Comparison of ENCODE assay signal across 14 cellular contexts in genomic region chr17:55157165-55157564, GRCh38.
A peak's percentile ranks its signal among the peaks of the same experiment; 100 is the strongest.
DNase-seq lines count a peak whose midpoint lies in the region; ATAC-seq and TF ChIP-seq lines count a peak whose summit lies in the region.
"Had no signal": no experiment of that assay in that cellular context is flagged by ENCODE, and none has a peak within 500 bp of the region (broad histone marks: within the 10 kb centered on the region; RNA-seq: fewer than 3 reads in every experiment).

No MANE protein-coding gene starts in this region.

- POLR2A ChIA-PET in HCT116 (lab: Charles Lee) = no interaction called here

- H3K4me3 ChIP-seq in HCT116 (replicated peaks in 1 of 2; ENCODE audit: low read depth in 1 of 2, low read length in 2 of 2) = no peak overlapping the region
- H3K4me3 ChIP-seq in epithelial cell of esophagus (ENCODE audit: low read length) = no peak overlapping the region
- H3K4me3 ChIP-seq in parathyroid adenoma (ENCODE audit: low read depth, low read length) = no peak overlapping the region
- no peak overlapping the region for H3K4me3 ChIP-seq in sigmoid colon
- no peak overlapping the region for H3K4me3 ChIP-seq in MM.1S (ENCODE audit: low read length)
- H3K4me3 ChIP-seq: colonic mucosa, prostate gland had no signal

- H2AFZ ChIP-seq in HCT116 (ENCODE audit: low read depth, low read length, poor library complexity, severe bottlenecking) (no peak overlapping the region), parathyroid adenoma (no peak overlapping the region), MM.1S (ENCODE audit: low read length) (no peak overlapping the region)

- CTCF ChIA-PET in HCT116 (lab: Charles Lee) = no interaction called here
- CTCF ChIA-PET in activated naive CD4-positive, alpha-beta T cell treated with anti-CD3 and anti-CD28 coated beads for 36 hours (lab: Charles Lee) = no interaction called here

- no peaks in the 10 kb centered on the region for H3K4me1 Mint-ChIP-seq in activated naive CD4-positive, alpha-beta T cell treated with anti-CD3 and anti-CD28 coated beads for 36 hours (ENCODE audit: low read depth)
- H3K4me1 Mint-ChIP-seq: activated CD4-positive, alpha-beta T cell treated with anti-CD3 and anti-CD28 coated beads for 36 hours had no signal

- peaks cover 2% of the 10 kb centered on the region for H3K36me3 Mint-ChIP-seq in activated naive CD4-positive, alpha-beta T cell treated with anti-CD3 and anti-CD28 coated beads for 36 hours (ENCODE audit: low read depth)

- no peak overlapping the region for H3K4me3 Mint-ChIP-seq in activated naive CD4-positive, alpha-beta T cell treated with anti-CD3 and anti-CD28 coated beads for 36 hours
- H3K4me3 Mint-ChIP-seq: activated CD4-positive, alpha-beta T cell treated with anti-CD3 and anti-CD28 coated beads for 36 hours had no signal

- H3K9ac ChIP-seq in HCT116 (ENCODE audit: low read length) = no peak overlapping the region
- H3K9ac ChIP-seq in parathyroid adenoma = no peak overlapping the region
- no peak overlapping the region for H3K9ac ChIP-seq in MM.1S (ENCODE audit: low read length)

- H3K27ac ChIP-seq in HCT116 (ENCODE audit: low read depth, low read length) (no peak overlapping the region), parathyroid adenoma (no peak overlapping the region), sigmoid colon (no peak overlapping the region), MM.1S (ENCODE audit: low read length) (no peak overlapping the region)
- H3K27ac ChIP-seq: colonic mucosa, prostate gland had no signal

- no peaks in the 10 kb centered on the region for H3K27me3 Mint-ChIP-seq in activated naive CD4-positive, alpha-beta T cell treated with anti-CD3 and anti-CD28 coated beads for 36 hours (ENCODE audit: low read depth)
- H3K27me3 Mint-ChIP-seq: activated CD4-positive, alpha-beta T cell treated with anti-CD3 and anti-CD28 coated beads for 36 hours had no signal

- no peak for TF ChIP-seq POLR2A in HCT116 (IDR thresholded peaks at IDR 0.05; ENCODE audit: borderline replicate concordance, extremely low read depth, insufficient read depth, insufficient read length)
- TF ChIP-seq POLR2A in sigmoid colon (IDR thresholded peaks at IDR 0.05) = no peak

- no TSS peak for BruUV-seq in HCT116 (replicated peaks; lab: Mats Ljungman, UMichigan)

- ATAC-seq in HCT116 = no peak
- ATAC-seq: activated CD4-positive, alpha-beta T cell treated with anti-CD3 and anti-CD28 coated beads for 36 hours had no signal

- H3K36me3 ChIP-seq in HCT116 (ENCODE audit: control insufficient read depth in 1 of 2, insufficient read depth in 2 of 2, low read length in 2 of 2) = no peaks in the 10 kb centered on the region
- no peaks in the 10 kb centered on the region for H3K36me3 ChIP-seq in parathyroid adenoma (ENCODE audit: control insufficient read depth, insufficient read depth, low read length)
- H3K36me3 ChIP-seq in sigmoid colon = peaks cover 0 to 10% (median 0%) of the 10 kb centered on the region in 4 donors
- H3K36me3 ChIP-seq in MM.1S (replicated peaks; ENCODE audit: insufficient read depth, low read length) = no peaks in the 10 kb centered on the region
- H3K36me3 ChIP-seq: colonic mucosa, prostate gland had no signal

- intact Hi-C loops in HCT116 (cut with micrococcal nuclease) = no loop called here
- intact Hi-C loops in activated naive CD4-positive, alpha-beta T cell treated with anti-CD3 and anti-CD28 coated beads for 36 hours (cut with micrococcal nuclease) = no loop called here
- intact Hi-C loops in sigmoid colon (cut with DNase I) = no loop called here

- RAD21 ChIA-PET in HCT116 (lab: Charles Lee; ENCODE audit: low non-redundant PET in 1 of 2, low total read pairs in 2 of 2, uncharacterized antibody in 2 of 2, unreplicated experiment in 2 of 2) = no interaction called here

- peak overlapping the region; percentile 40 for H3K4me2 ChIP-seq in HCT116 (ENCODE audit: low read length)
- H3K4me2 ChIP-seq in parathyroid adenoma (ENCODE audit: low read length) = peak overlapping the region; percentile 42
- H3K4me2 ChIP-seq in MM.1S (ENCODE audit: low read depth, low read length) = no peak overlapping the region

- no peak for TF ChIP-seq EP300 in sigmoid colon (IDR thresholded peaks at IDR 0.05)

- H3K79me2 ChIP-seq in HCT116 (ENCODE audit: insufficient read depth, low read length) (no peaks in the 10 kb centered on the region), parathyroid adenoma (no peaks in the 10 kb centered on the region), MM.1S (ENCODE audit: low read length) (no peaks in the 10 kb centered on the region)

- no peak for TF ChIP-seq RAD21 in HCT116 (IDR thresholded peaks at IDR 0.05; ENCODE audit: low read depth)

- H3K4me1 ChIP-seq in HCT116 (ENCODE audit: control insufficient read depth in 1 of 2, insufficient read depth in 2 of 2, low read length in 2 of 2) = peaks cover 31 to 50% of the 10 kb centered on the region in 2 experiments
- peaks cover 8% of the 10 kb centered on the region for H3K4me1 ChIP-seq in parathyroid adenoma
- H3K4me1 ChIP-seq in sigmoid colon = peaks cover 0 to 8% (median 0%) of the 10 kb centered on the region in 4 donors
- no peaks in the 10 kb centered on the region for H3K4me1 ChIP-seq in MM.1S (ENCODE audit: low read length)
- H3K4me1 ChIP-seq: colonic mucosa, prostate gland had no signal

- H3K27me3 ChIP-seq in HCT116 (ENCODE audit: insufficient read depth, low read length) = no peaks in the 10 kb centered on the region
- H3K27me3 ChIP-seq in parathyroid adenoma (ENCODE audit: control insufficient read depth, insufficient read depth, low read length) = no peaks in the 10 kb centered on the region
- no peaks in the 10 kb centered on the region for H3K27me3 ChIP-seq in sigmoid colon
- H3K27me3 ChIP-seq in MM.1S (replicated peaks; ENCODE audit: insufficient read depth, low read length) = no peaks in the 10 kb centered on the region
- H3K27me3 ChIP-seq: colonic mucosa had no signal

- H3K9me3 ChIP-seq in HCT116 (ENCODE audit: control insufficient read depth in 1 of 2, insufficient read depth in 1 of 2, low read depth in 1 of 2, low read length in 2 of 2) = no peaks in the 10 kb centered on the region
- H3K9me3 ChIP-seq in parathyroid adenoma (ENCODE audit: control insufficient read depth, low read length) = no peaks in the 10 kb centered on the region
- no peaks in the 10 kb centered on the region for H3K9me3 ChIP-seq in sigmoid colon
- no peaks in the 10 kb centered on the region for H3K9me3 ChIP-seq in MM.1S (replicated peaks; ENCODE audit: insufficient read depth, low read length)
- H3K9me3 ChIP-seq: Caco-2, colonic mucosa, prostate gland had no signal

- DNase-seq in HCT116 (ENCODE audit: low read depth, low spot score) (no peak), NCI-H524 treated with DMSO at 0.1 percent for 48 hours (lab: John Stamatoyannopoulos, UW) (peak; percentile 22), epithelial cell of esophagus (ENCODE audit: low read depth) (peak; percentile 39), sigmoid colon (no peak), MM.1S (no peak)
- DNase-seq in activated naive CD4-positive, alpha-beta T cell treated with anti-CD3 and anti-CD28 coated beads for 36 hours = no peak
- DNase-seq: activated CD4-positive, alpha-beta T cell treated with anti-CD3 and anti-CD28 coated beads for 36 hours; activated effector memory CD4-positive, alpha-beta T cell treated with anti-CD3 and anti-CD28 coated beads, Interleukin-2, amount 50 U/mL, for 16 hours; Caco-2; colonic mucosa; KBM-7; NCI-H446 treated with DMSO at 0.1 percent for 48 hours had no signal

- TF ChIP-seq CTCF in HCT116 (IDR thresholded peaks at IDR 0.05 in 2 of 3, conservative IDR thresholded peaks at IDR 0.05 in 1 of 3; ENCODE audit: borderline replicate concordance in 1 of 3, insufficient read depth in 1 of 3, low read depth in 2 of 3, low read length in 2 of 3) = no peak
- TF ChIP-seq CTCF in epithelial cell of esophagus (IDR thresholded peaks at IDR 0.05; ENCODE audit: insufficient read depth, low read depth, low read length, missing control alignments) = no peak
- TF ChIP-seq CTCF in parathyroid adenoma (IDR thresholded peaks at IDR 0.05) = no peak
- no peak for TF ChIP-seq CTCF in sigmoid colon (IDR thresholded peaks at IDR 0.05)
- no peak for TF ChIP-seq CTCF in MM.1S (IDR thresholded peaks at IDR 0.05; ENCODE audit: low read length)

- no peak overlapping the region for H3K27ac Mint-ChIP-seq in activated naive CD4-positive, alpha-beta T cell treated with anti-CD3 and anti-CD28 coated beads for 36 hours
- H3K27ac Mint-ChIP-seq: activated CD4-positive, alpha-beta T cell treated with anti-CD3 and anti-CD28 coated beads for 36 hours had no signal

- H3K9me2 ChIP-seq in HCT116 (ENCODE audit: insufficient read depth) (no peaks in the 10 kb centered on the region), MM.1S (replicated peaks; ENCODE audit: insufficient read depth, low read length) (no peaks in the 10 kb centered on the region)

- 92 to 96% methylated on average over 2 of the region's 2 CpGs for WGBS in sigmoid colon, 2 donors

- H3K9me3 Mint-ChIP-seq in activated naive CD4-positive, alpha-beta T cell treated with anti-CD3 and anti-CD28 coated beads for 36 hours = no peaks in the 10 kb centered on the region

- no peaks in the 10 kb centered on the region for H3F3A ChIP-seq in MM.1S (ENCODE audit: insufficient read depth, low read length)

- no peaks in the 10 kb centered on the region for H4K20me1 ChIP-seq in HCT116 (ENCODE audit: insufficient read depth)
- H4K20me1 ChIP-seq in MM.1S (ENCODE audit: insufficient read depth, low read length) = no peaks in the 10 kb centered on the region

TF ChIP-seq in HCT116, 20 proteins besides CTCF, POLR2A, EP300 and RAD21:
- TF ChIP-seq JUND (IDR thresholded peaks at IDR 0.05) = peak; percentile 17; the same call in 1 of the 2 replicates
- TF ChIP-seq ZFX (IDR thresholded peaks at IDR 0.05) = no peak
- TF ChIP-seq SRF (IDR thresholded peaks at IDR 0.05; ENCODE audit: low read depth) = no peak
- no peak for TF ChIP-seq YY1 (IDR thresholded peaks at IDR 0.05; ENCODE audit: extremely low read depth, insufficient replicate concordance, low read depth, low read length)
- no peak for TF ChIP-seq SIN3A (IDR thresholded peaks at IDR 0.05; ENCODE audit: low read depth)
- TF ChIP-seq ZNF274 (IDR thresholded peaks at IDR 0.05; ENCODE audit: low read depth, low read length) = no peak
- peak; percentile 30; the same call in 1 of the 2 replicates for TF ChIP-seq MAX (IDR thresholded peaks at IDR 0.05)
- TF ChIP-seq ELF1 (IDR thresholded peaks at IDR 0.05; ENCODE audit: borderline replicate concordance, low read depth) = no peak
- no peak for TF ChIP-seq EZH2 (IDR thresholded peaks at IDR 0.05)
- TF ChIP-seq POLR2AphosphoS5 (IDR thresholded peaks at IDR 0.05; ENCODE audit: low read depth, low read length) = no peak
TF ChIP-seq in HCT116: peak in this region for 2.

Comparison
In these comparisons a context has a peak if more than half of its experiments do, and no peak if none do; other contexts are left out.
1. DNase-seq: peak in NCI-H524 treated with DMSO at 0.1 percent for 48 hours (single experiment) and epithelial cell of esophagus (single experiment); none in HCT116 (single experiment), activated naive CD4-positive, alpha-beta T cell treated with anti-CD3 and anti-CD28 coated beads for 36 hours (single experiment), sigmoid colon (single experiment) and MM.1S (single experiment).